In the genomic region with DNA sequence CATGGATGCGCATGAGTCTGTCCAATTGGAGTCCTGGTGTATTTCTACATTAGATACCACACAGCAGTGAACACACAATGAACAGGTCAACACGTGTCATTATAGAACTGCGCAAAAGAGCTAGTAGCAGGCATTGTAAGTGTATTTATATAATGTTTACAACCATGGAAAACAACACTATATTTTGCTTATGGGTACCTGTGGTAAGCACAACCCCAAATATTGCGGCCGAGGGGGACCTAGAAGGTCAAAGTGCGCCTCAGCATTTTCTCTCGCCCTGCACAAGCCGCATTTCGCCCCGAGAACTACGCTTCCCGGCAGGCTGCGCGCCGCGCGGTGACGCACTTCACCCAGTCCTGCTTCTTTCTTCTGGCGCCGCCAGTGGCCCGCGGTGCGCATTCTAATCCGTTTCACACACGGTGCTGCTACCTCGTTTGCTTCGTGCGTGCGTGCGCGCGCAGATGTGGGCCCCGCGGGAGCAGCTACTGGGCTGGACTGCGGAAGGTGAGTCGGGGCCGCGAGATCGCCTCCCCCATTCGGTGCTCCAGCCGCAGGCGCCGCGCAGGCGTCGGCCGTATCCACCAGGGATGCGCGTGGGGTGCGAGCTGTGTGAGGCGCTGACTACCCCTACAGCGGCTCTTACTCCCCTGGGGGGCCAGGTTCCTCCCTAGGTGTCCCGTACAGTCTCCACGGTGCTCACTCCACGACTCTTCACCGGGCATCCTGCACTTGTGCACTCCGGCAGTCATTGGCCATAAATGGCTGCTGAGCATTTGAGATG, we compare ENCODE assay signal across 8 cellular contexts. TPM values are rescaled to one million over a fixed set of nuclear protein-coding genes. Genes with fewer than 3 reads are reported as not detected.
DNase-seq lines count a peak whose midpoint lies in the region; ATAC-seq and TF ChIP-seq lines count a peak whose summit lies in the region.

Gene ZNF589, plus strand, starts transcription at position 394 of the 781 bp plus-strand sequence. Its CDS starts 68 bp downstream, at position 462.

- TF ChIP-seq CTCF in AG10803 (conservative IDR thresholded peaks at IDR 0.05; ENCODE audit: low read length) = peak; percentile 25
- TF ChIP-seq CTCF in kidney epithelial cell (IDR thresholded peaks at IDR 0.05; ENCODE audit: insufficient read depth, low read length, poor library complexity, severe bottlenecking) = peak; percentile 27

- H3K27me3 ChIP-seq in kidney epithelial cell (ENCODE audit: control insufficient read depth, insufficient read depth, low read length) = no peaks in the 10 kb centered on the region

- ATAC-seq in GM19023 (IDR thresholded peaks at IDR 0.05; ENCODE audit: unreplicated experiment) (peak; percentile 96), HG03280 (IDR thresholded peaks at IDR 0.05; ENCODE audit: unreplicated experiment) (peak; percentile 93)
- ATAC-seq in activated CD4-positive, CD25-positive, alpha-beta regulatory T cell treated with anti-CD3 and anti-CD28 coated beads, Interleukin-2, amount 50 U/mL, for 24 hours = peak; percentile 99

- no peaks in the 10 kb centered on the region for H3K36me3 ChIP-seq in kidney epithelial cell (ENCODE audit: control insufficient read depth, insufficient read depth, low read length)

- DNase-seq in AG10803 (ENCODE audit: low read depth) = peak; percentile 80
- peak; percentile 28 to 83 for DNase-seq in NCI-H446 (lab: John Stamatoyannopoulos, UW)
- peak; percentile 17 to 56 for DNase-seq in cerebellar nuclear complex (lab: John Stamatoyannopoulos, UW)
- DNase-seq in kidney epithelial cell (ENCODE audit: low read depth) = peak; percentile 86
- DNase-seq in stimulated activated CD4-positive, alpha-beta T cell treated with anti-CD3 and anti-CD28 coated beads, Interleukin-1b, Interleukin-23, amount 100 ng/mL, for 24 hours (ENCODE audit: low read depth in 4 of 4, low spot score in 1 of 4) = peak; percentile 83 to 97 (median 90)

- H3K4me3 ChIP-seq in AG10803 (ENCODE audit: low read length) (peak within 1 kb of the TSS; percentile 95), kidney epithelial cell (ENCODE audit: low read depth, low read length) (peak within 1 kb of the TSS; percentile 81)

RNA-seq across cellular contexts. Expression of gene ZNF589, which starts in this region (rescaled TPM):
- 5.1 TPM in 2 replicates for total RNA-seq in kidney epithelial cell

Comparison
In these comparisons a context has a peak if more than half of its experiments do, and no peak if none do; other contexts are left out.
1. Peak in every context shown above with its lines: DNase-seq, ATAC-seq and H3K4me3 ChIP-seq.
2. DNase-seq: peak in every context shown above with its lines; median percentile 90 in stimulated activated CD4-positive, alpha-beta T cell treated with anti-CD3 and anti-CD28 coated beads, Interleukin-1b, Interleukin-23, amount 100 ng/mL, for 24 hours; 86 in kidney epithelial cell; 80 in AG10803; 56 in NCI-H446; 36 in cerebellar nuclear complex.